Comparison of ENCODE assay signal across 8 cellular contexts in genomic region chr11:8671651-8672062, GRCh38. TPM values are rescaled to one million over a fixed set of nuclear protein-coding genes. Genes with fewer than 3 reads are reported as not detected.
DNase-seq lines count a peak whose midpoint lies in the region; ATAC-seq, FAIRE-seq and TF ChIP-seq lines count a peak whose summit lies in the region.

No MANE protein-coding gene starts in this region.

- no peak overlapping the region for H2AFZ ChIP-seq in HepG2 (ENCODE audit: low read length)

- TF ChIP-seq EP300 in HepG2 (IDR thresholded peaks at IDR 0.05; ENCODE audit: low read depth in 2 of 2, low read length in 2 of 2): no peak
- no peak for TF ChIP-seq EP300 in HepG2 (CRISPR knock-in tag; IDR thresholded peaks at IDR 0.05; ENCODE audit: borderline replicate concordance)

- no TSS peak for BruUV-seq in HepG2 (replicated peaks; lab: Mats Ljungman, UMichigan)

- DNase-seq in HepG2 (ENCODE audit: low spot score) (no peak), NAMALWA (ENCODE audit: low spot score) (no peak), GM12891 (ENCODE audit: insufficient read length, low spot score) (no peak), NCI-H1417 treated with DMSO at 0.1 percent for 48 hours (lab: John Stamatoyannopoulos, UW) (no peak)

- no peak overlapping the region for H3K4me2 ChIP-seq in HepG2 (ENCODE audit: low read depth, low read length)

- TF ChIP-seq POLR2A in HepG2 (IDR thresholded peaks at IDR 0.05; ENCODE audit: insufficient read depth in 1 of 2, low read depth in 2 of 2, low read length in 2 of 2) (no peak), GM12891 (IDR thresholded peaks at IDR 0.05; ENCODE audit: low read depth, low read length) (no peak)

- POLR2A ChIA-PET in HepG2 (lab: Yijun Ruan, JAX): no interaction called here

- no peaks in the 10 kb centered on the region for H4K20me1 ChIP-seq in HepG2 (ENCODE audit: insufficient read depth, low read length)

- H3K27ac ChIP-seq in liver (ENCODE audit: low read depth in 1 of 2, low read length in 2 of 2): peak overlapping the region; percentile 39 to 46
- no peak overlapping the region for H3K27ac ChIP-seq in HepG2 (ENCODE audit: extremely low read length, insufficient read depth, low read length)
- H3K27ac ChIP-seq in cingulate gyrus (ENCODE audit: low read depth, low read length): peak overlapping the region; percentile 57
- H3K27ac ChIP-seq in mucosa of rectum (ENCODE audit: low read depth in 2 of 2, low read length in 2 of 2): peak overlapping the region; percentile 33 to 48

- H3K9me3 ChIP-seq in liver (ENCODE audit: control insufficient read depth in 4 of 4, low read length in 3 of 4) (no peaks in the 10 kb centered on the region), HepG2 (ENCODE audit: low read length) (no peaks in the 10 kb centered on the region), mucosa of rectum (ENCODE audit: control insufficient read depth in 2 of 2, low read length in 2 of 2) (no peaks in the 10 kb centered on the region)

- H3K9ac ChIP-seq in liver (ENCODE audit: low read depth in 1 of 2, low read length in 2 of 2) (no peak overlapping the region), HepG2 (ENCODE audit: insufficient read depth, low read depth, low read length) (no peak overlapping the region), mucosa of rectum (ENCODE audit: low read depth in 1 of 2, low read length in 2 of 2) (no peak overlapping the region)

- WGBS in liver: 38% methylated on average over 1 of the region's 1 CpG
- WGBS in HepG2 (ENCODE audit: low lambda C conversion rate): no CpG with 5 or more reads among the region's 1 CpG

- H3K4me1 ChIP-seq in liver (ENCODE audit: control insufficient read depth in 4 of 4, insufficient read depth in 4 of 4, low read length in 3 of 4): peaks cover 2 to 21% (median 7%) of the 10 kb centered on the region in 4 donors
- no peaks in the 10 kb centered on the region for H3K4me1 ChIP-seq in HepG2 (ENCODE audit: insufficient read depth, low read length)
- H3K4me1 ChIP-seq in mucosa of rectum (ENCODE audit: control insufficient read depth in 2 of 2, insufficient read depth in 2 of 2, low read length in 2 of 2): no peaks in the 10 kb centered on the region

- TF ChIP-seq RAD21 in liver (IDR thresholded peaks at IDR 0.05): no peak
- no peak for TF ChIP-seq RAD21 in HepG2 (CRISPR knock-in tag; IDR thresholded peaks at IDR 0.05)

- CTCF ChIA-PET in HepG2 (lab: Yijun Ruan, JAX; ENCODE audit: low intra/inter-chr PET ratio, low total read pairs): no interaction called here

- in situ Hi-C loops in HepG2 (cut with HindIII; ENCODE audit: extremely low pct_ligation_motif_present, low pct_unique_long_range_greater_than_20kb): no loop called here

- TF ChIP-seq CTCF in liver (IDR thresholded peaks at IDR 0.05; ENCODE audit: low read depth, low read length, missing input control) (no peak), HepG2 (CRISPR knock-in tag; IDR thresholded peaks at IDR 0.05) (no peak)

- ATAC-seq in HepG2 (no peak), HG03469 (IDR thresholded peaks at IDR 0.05; ENCODE audit: unreplicated experiment) (no peak)

- H3K36me3 ChIP-seq in liver (ENCODE audit: control insufficient read depth in 4 of 4, insufficient read depth in 3 of 4, low read depth in 1 of 4, low read length in 3 of 4): peaks cover 3 to 24% (median 18%) of the 10 kb centered on the region in 4 donors
- H3K36me3 ChIP-seq in HepG2 (replicated peaks in 1 of 2; ENCODE audit: control insufficient read depth in 1 of 2, insufficient read depth in 2 of 2, low read length in 2 of 2): peaks cover 5 to 17% of the 10 kb centered on the region in 2 experiments; a peak in 4 of 5 replicates
- peaks cover 3 to 6% of the 10 kb centered on the region in 2 donors for H3K36me3 ChIP-seq in mucosa of rectum (ENCODE audit: control insufficient read depth in 2 of 2, insufficient read depth in 2 of 2, low read length in 2 of 2)

- H3K4me3 ChIP-seq in liver (ENCODE audit: low read depth in 1 of 3, low read length in 3 of 3) (no peak overlapping the region), HepG2 (replicated peaks in 1 of 3; ENCODE audit: insufficient read depth in 1 of 3, low read depth in 2 of 3, low read length in 3 of 3) (no peak overlapping the region), mucosa of rectum (ENCODE audit: low read length in 2 of 2) (no peak overlapping the region)

- H3K27me3 ChIP-seq in liver (ENCODE audit: control insufficient read depth in 4 of 4, insufficient read depth in 4 of 4, low read length in 3 of 4): no peaks in the 10 kb centered on the region
- no peaks in the 10 kb centered on the region for H3K27me3 ChIP-seq in HepG2 (ENCODE audit: control insufficient read depth in 1 of 2, insufficient read depth in 2 of 2, low read length in 2 of 2)
- H3K27me3 ChIP-seq in mucosa of rectum (ENCODE audit: control insufficient read depth in 2 of 2, insufficient read depth in 2 of 2, low read length in 2 of 2): no peaks in the 10 kb centered on the region

- FAIRE-seq in HepG2 (lab: Jason Lieb, UNC) (no peak), GM12891 (lab: Jason Lieb, UNC) (no peak)

- H3K79me2 ChIP-seq in HepG2 (ENCODE audit: insufficient read depth, low read length): no peaks in the 10 kb centered on the region

- intact Hi-C loops in HepG2 (cut with micrococcal nuclease; ENCODE audit: unreplicated experiment): no loop called here

TF ChIP-seq in liver, 16 proteins besides CTCF, POLR2A, EP300 and RAD21 (continues in another document):
- TF ChIP-seq YY1 (IDR thresholded peaks at IDR 0.05): no peak

TF ChIP-seq in HepG2, 621 proteins besides CTCF, POLR2A, EP300 and RAD21 (continues in another document):
- TF ChIP-seq ATF3 (CRISPR knock-in tag; IDR thresholded peaks at IDR 0.05) (no peak), ARNTL (CRISPR knock-in tag; IDR thresholded peaks at IDR 0.05) (no peak)

TF ChIP-seq in GM12891, 5 proteins besides CTCF, POLR2A, EP300 and RAD21:
- TF ChIP-seq PAX5 (IDR thresholded peaks at IDR 0.05; ENCODE audit: insufficient read depth, low read length, severe bottlenecking) (no peak), POU2F2 (IDR thresholded peaks at IDR 0.05; ENCODE audit: low read depth, low read length) (no peak), SPI1 (IDR thresholded peaks at IDR 0.05; ENCODE audit: low read depth, low read length) (no peak), POLR2AphosphoS5 (IDR thresholded peaks at IDR 0.05; ENCODE audit: low read depth, low read length) (no peak), TAF1 (IDR thresholded peaks at IDR 0.05; ENCODE audit: low read depth, low read length) (no peak)

RNA-seq across cellular contexts. Expression of gene TRIM66, which starts 10.8 kb away (rescaled TPM):
- total RNA-seq in liver (10 to 100 TPM in 1 of 2 donors, 1 to 10 TPM in 1; 3.2 to 14.3 TPM), HepG2 (2016; rRNA removed; fragmentation: Illumina TruSeq; extraction: Trizol) (4.9 and 5.6 TPM in 2 replicates)
- polyA plus RNA-seq in liver (1 to 10 TPM; 1.6 to 1.8 TPM), HepG2 (2011; rRNA removed) (6.1 and 7.6 TPM in 2 replicates)
- total RNA-seq in HepG2 (2016; cell fraction: cytosol; rRNA removed; fragmentation: Illumina TruSeq; extraction: Trizol; ENCODE audit: low read depth): 1.4 and 2.4 TPM in 2 replicates
- 4.9 and 5.0 TPM in 2 replicates for total RNA-seq in HepG2 (2016; cell fraction: insoluble cytoplasmic fraction; rRNA removed; fragmentation: Illumina TruSeq; extraction: Trizol)
- 1.9 and 2.3 TPM in 2 replicates for total RNA-seq in HepG2 (2016; cell fraction: membrane; rRNA removed; fragmentation: Illumina TruSeq; extraction: Trizol)
- total RNA-seq in HepG2 (2016; cell fraction: nucleus; rRNA removed; fragmentation: Illumina TruSeq; extraction: Trizol): 19.3 and 22.0 TPM in 2 replicates
- polyA plus RNA-seq in HepG2 (2011; cell fraction: cytosol; rRNA removed): 1.7 and 1.8 TPM in 2 replicates
- 24.5 and 26.0 TPM in 2 replicates for polyA plus RNA-seq in HepG2 (2011; cell fraction: nucleus; rRNA removed)
- polyA plus RNA-seq in HepG2 (2012): 5.0 and 5.3 TPM in 2 replicates
- polyA plus RNA-seq in HepG2 (2016; cell fraction: cytosol; fragmentation: Illumina TruSeq; extraction: Trizol; ENCODE audit: low read depth): 0.43 and 0.66 TPM in 2 replicates
- polyA plus RNA-seq in HepG2 (2016; cell fraction: insoluble cytoplasmic fraction; fragmentation: Illumina TruSeq; extraction: Trizol; ENCODE audit: low read depth): 2.1 and 3.1 TPM in 2 replicates
- 1.2 and 1.3 TPM in 2 replicates for polyA plus RNA-seq in HepG2 (2016; cell fraction: membrane; fragmentation: Illumina TruSeq; extraction: Trizol; ENCODE audit: low read depth)
- polyA plus RNA-seq in HepG2 (2016; cell fraction: nucleus; fragmentation: Illumina TruSeq; extraction: Trizol; ENCODE audit: insufficient read depth, low read depth): 18.3 and 20.6 TPM in 2 replicates
- 6.2 and 10.3 TPM in 2 replicates for polyA minus RNA-seq in HepG2 (2011; rRNA and poly(A)+ RNA removed; ENCODE audit: low replicate concordance)
- 1.2 and 2.4 TPM in 2 replicates for polyA minus RNA-seq in HepG2 (2011; cell fraction: cytosol; rRNA and poly(A)+ RNA removed)
- 26.0 and 33.4 TPM in 2 replicates for polyA minus RNA-seq in HepG2 (2011; cell fraction: nucleus; rRNA and poly(A)+ RNA removed)
- 8.3 TPM for polyA plus RNA-seq in GM12891 (2012; ENCODE audit: low read depth, missing spikeins)

RNA-seq across cellular contexts. Expression of gene RPL27A, which starts 10.9 kb away (rescaled TPM):
- total RNA-seq in liver: 100 to 1,000 TPM; 178 to 693 TPM
- 100 to 1,000 TPM; 446 to 928 TPM for polyA plus RNA-seq in liver
- 2,153 and 2,707 TPM in 2 replicates for total RNA-seq in HepG2 (2016; rRNA removed; fragmentation: Illumina TruSeq; extraction: Trizol)
- total RNA-seq in HepG2 (2016; cell fraction: cytosol; rRNA removed; fragmentation: Illumina TruSeq; extraction: Trizol; ENCODE audit: low read depth): 3,399 and 3,946 TPM in 2 replicates
- total RNA-seq in HepG2 (2016; cell fraction: insoluble cytoplasmic fraction; rRNA removed; fragmentation: Illumina TruSeq; extraction: Trizol): 2,233 and 2,738 TPM in 2 replicates
- 4,869 and 5,089 TPM in 2 replicates for total RNA-seq in HepG2 (2016; cell fraction: membrane; rRNA removed; fragmentation: Illumina TruSeq; extraction: Trizol)
- 939 and 964 TPM in 2 replicates for total RNA-seq in HepG2 (2016; cell fraction: nucleus; rRNA removed; fragmentation: Illumina TruSeq; extraction: Trizol)
- 1,417 and 1,531 TPM in 2 replicates for polyA plus RNA-seq in HepG2 (2011; rRNA removed)
- 1,474 and 2,087 TPM in 2 replicates for polyA plus RNA-seq in HepG2 (2011; cell fraction: cytosol; rRNA removed)
- polyA plus RNA-seq in HepG2 (2011; cell fraction: nucleus; rRNA removed): 305 and 370 TPM in 2 replicates
- 1,992 and 2,004 TPM in 2 replicates for polyA plus RNA-seq in HepG2 (2012)
- polyA plus RNA-seq in HepG2 (2016; cell fraction: cytosol; fragmentation: Illumina TruSeq; extraction: Trizol; ENCODE audit: low read depth): 4,970 and 5,082 TPM in 2 replicates
- polyA plus RNA-seq in HepG2 (2016; cell fraction: insoluble cytoplasmic fraction; fragmentation: Illumina TruSeq; extraction: Trizol; ENCODE audit: low read depth): 3,334 and 3,710 TPM in 2 replicates
- polyA plus RNA-seq in HepG2 (2016; cell fraction: membrane; fragmentation: Illumina TruSeq; extraction: Trizol; ENCODE audit: low read depth): 5,948 and 6,204 TPM in 2 replicates
- polyA plus RNA-seq in HepG2 (2016; cell fraction: nucleus; fragmentation: Illumina TruSeq; extraction: Trizol; ENCODE audit: insufficient read depth, low read depth): 1,777 and 1,903 TPM in 2 replicates
- 284 and 635 TPM in 2 replicates for polyA minus RNA-seq in HepG2 (2011; rRNA and poly(A)+ RNA removed; ENCODE audit: low replicate concordance)
- polyA minus RNA-seq in HepG2 (2011; cell fraction: cytosol; rRNA and poly(A)+ RNA removed): 320 and 336 TPM in 2 replicates
- 339 and 420 TPM in 2 replicates for polyA minus RNA-seq in HepG2 (2011; cell fraction: nucleus; rRNA and poly(A)+ RNA removed)
- polyA plus RNA-seq in GM12891 (2012; ENCODE audit: low read depth, missing spikeins): 4,794 TPM
